10 cellular contexts compared by ENCODE assay signal in genomic region chr3:111621535-111621934, GRCh38. TPM values are rescaled to one million over a fixed set of nuclear protein-coding genes. Genes with fewer than 3 reads are reported as not detected.
A peak's percentile ranks its signal among the peaks of the same experiment; 100 is the strongest.
DNase-seq lines count a peak whose midpoint lies in the region; ATAC-seq and TF ChIP-seq lines count a peak whose summit lies in the region.
"Had no signal": no experiment of that assay in that cellular context is flagged by ENCODE, and none has a peak within 500 bp of the region (broad histone marks: within the 10 kb centered on the region; RNA-seq: fewer than 3 reads in every experiment).

No MANE protein-coding gene starts in this region.

- H4K20me1 ChIP-seq in Karpas-422 (ENCODE audit: insufficient read depth, low read depth, low read length) = no peaks in the 10 kb centered on the region

- H3K4me3 Mint-ChIP-seq in activated naive CD8-positive, alpha-beta T cell treated with anti-CD3 and anti-CD28 coated beads, Interleukin-2, amount 10 ng/mL, durations not matched to agents 7 days and 5 days = no peak overlapping the region
- H3K4me3 Mint-ChIP-seq in osteocyte (ENCODE audit: unreplicated experiment) = no peak overlapping the region
- H3K4me3 Mint-ChIP-seq: brain had no signal

- H2AFZ ChIP-seq in Karpas-422 (ENCODE audit: low read length) = no peak overlapping the region

- peak; percentile 59 for DNase-seq in activated CD4-positive, CD25-positive, alpha-beta regulatory T cell treated with anti-CD3 and anti-CD28 coated beads, Interleukin-2, amount 50 U/mL, for 72 hours
- DNase-seq in Karpas-422 (peak; percentile 64), osteocyte (ENCODE audit: extremely low spot score, unreplicated experiment) (no peak), HPDE6-E6E7 (ENCODE audit: extremely low spot score) (no peak), amniotic stem cell (lab: John Stamatoyannopoulos, UW) (no peak)
- DNase-seq in activated naive CD8-positive, alpha-beta T cell treated with anti-CD3 and anti-CD28 coated beads, Interleukin-2, amount 10 ng/mL, durations not matched to agents 7 days and 5 days = peak; percentile 42
- no peak for DNase-seq in effector CD4-positive, alpha-beta T cell

- H3K9me3 Mint-ChIP-seq in activated naive CD8-positive, alpha-beta T cell treated with anti-CD3 and anti-CD28 coated beads, Interleukin-2, amount 10 ng/mL, durations not matched to agents 7 days and 5 days = peaks cover 2% of the 10 kb centered on the region
- H3K9me3 Mint-ChIP-seq in osteocyte (ENCODE audit: unreplicated experiment) = no peaks in the 10 kb centered on the region

- peaks cover 20% of the 10 kb centered on the region for H3K4me1 Mint-ChIP-seq in activated naive CD8-positive, alpha-beta T cell treated with anti-CD3 and anti-CD28 coated beads, Interleukin-2, amount 10 ng/mL, durations not matched to agents 7 days and 5 days
- peaks cover 31% of the 10 kb centered on the region for H3K4me1 Mint-ChIP-seq in osteocyte (ENCODE audit: unreplicated experiment)
- H3K4me1 Mint-ChIP-seq: brain had no signal

- no peaks in the 10 kb centered on the region for H3K79me2 ChIP-seq in Karpas-422 (ENCODE audit: low read length)

- H3K4me1 ChIP-seq in Karpas-422 (ENCODE audit: low read length) = no peaks in the 10 kb centered on the region

- no peaks in the 10 kb centered on the region for H3K36me3 ChIP-seq in Karpas-422 (ENCODE audit: insufficient read depth, low read length)
- H3K36me3 ChIP-seq: SJSA1 had no signal

- no peak overlapping the region for H3K27ac ChIP-seq in Karpas-422 (ENCODE audit: low read length)
- H3K27ac ChIP-seq: SJSA1 had no signal

- H3K36me3 Mint-ChIP-seq in activated naive CD8-positive, alpha-beta T cell treated with anti-CD3 and anti-CD28 coated beads, Interleukin-2, amount 10 ng/mL, durations not matched to agents 7 days and 5 days = peaks cover 72% of the 10 kb centered on the region
- no peaks in the 10 kb centered on the region for H3K36me3 Mint-ChIP-seq in osteocyte (ENCODE audit: unreplicated experiment)
- H3K36me3 Mint-ChIP-seq: brain had no signal

- POLR2A ChIA-PET in activated naive CD8-positive, alpha-beta T cell treated with anti-CD3 and anti-CD28 coated beads, Interleukin-2, amount 10 ng/mL, durations not matched to agents 7 days and 5 days (lab: Charles Lee) = no interaction called here

- H3K4me3 ChIP-seq in Karpas-422 (ENCODE audit: low read length) = no peak overlapping the region
- H3K4me3 ChIP-seq: SJSA1 had no signal

- TF ChIP-seq CTCF in osteocyte (IDR thresholded peaks at IDR 0.05) = peak; percentile 37

- no peaks in the 10 kb centered on the region for H3K9me3 ChIP-seq in Karpas-422 (ENCODE audit: low read length)
- H3K9me3 ChIP-seq: SJSA1 had no signal

- H3K4me2 ChIP-seq in Karpas-422 (ENCODE audit: low read depth, low read length, poor library complexity, severe bottlenecking) = no peak overlapping the region

- no peak overlapping the region for H3K9ac ChIP-seq in Karpas-422 (ENCODE audit: low read length)

- no peaks in the 10 kb centered on the region for H3K9me2 ChIP-seq in Karpas-422 (replicated peaks; ENCODE audit: insufficient read depth, low read length)

- H3K27ac Mint-ChIP-seq in activated naive CD8-positive, alpha-beta T cell treated with anti-CD3 and anti-CD28 coated beads, Interleukin-2, amount 10 ng/mL, durations not matched to agents 7 days and 5 days = peak overlapping the region; percentile 30
- H3K27ac Mint-ChIP-seq in osteocyte (ENCODE audit: unreplicated experiment) = no peak overlapping the region
- H3K27ac Mint-ChIP-seq: brain had no signal

- H3K27me3 ChIP-seq in Karpas-422 (ENCODE audit: low read length) = no peaks in the 10 kb centered on the region
- H3K27me3 ChIP-seq: SJSA1 had no signal

- no peaks in the 10 kb centered on the region for H3K27me3 Mint-ChIP-seq in activated naive CD8-positive, alpha-beta T cell treated with anti-CD3 and anti-CD28 coated beads, Interleukin-2, amount 10 ng/mL, durations not matched to agents 7 days and 5 days
- no peaks in the 10 kb centered on the region for H3K27me3 Mint-ChIP-seq in osteocyte (ENCODE audit: unreplicated experiment)
- H3K27me3 Mint-ChIP-seq: brain had no signal

- no peak for ATAC-seq in activated CD4-positive, CD25-positive, alpha-beta regulatory T cell treated with anti-CD3 and anti-CD28 coated beads, Interleukin-2, amount 50 U/mL, for 24 hours
- ATAC-seq in activated naive CD8-positive, alpha-beta T cell treated with anti-CD3 and anti-CD28 coated beads, Interleukin-2, amount 10 ng/mL, durations not matched to agents 7 days and 5 days (ENCODE audit: low read depth) = no peak

RNA-seq across cellular contexts. Expression of gene ZBED2, which starts 26.4 kb away (rescaled TPM):
- total RNA-seq in Karpas-422 (2014; rRNA removed; shearing (Covaris generic); ENCODE audit: low replicate concordance) = not detected in 2 replicates
- 1 to 10 TPM; 1.9 TPM for total RNA-seq in activated naive CD8-positive, alpha-beta T cell treated with anti-CD3 and anti-CD28 coated beads, Interleukin-2, amount 10 ng/mL, durations not matched to agents 7 days and 5 days
- not detected in 2 replicates for total RNA-seq in osteocyte
- total RNA-seq: SJSA1 had no signal

RNA-seq across cellular contexts. Expression of gene PLCXD2, which starts 52.9 kb away (rescaled TPM):
- total RNA-seq in Karpas-422 (2014; rRNA removed; shearing (Covaris generic); ENCODE audit: low replicate concordance) = 3.0 and 4.5 TPM in 2 replicates
- total RNA-seq in activated naive CD8-positive, alpha-beta T cell treated with anti-CD3 and anti-CD28 coated beads, Interleukin-2, amount 10 ng/mL, durations not matched to agents 7 days and 5 days = 10 to 100 TPM; 15.3 TPM
- total RNA-seq in osteocyte = 0.91 and 1.6 TPM in 2 replicates

Comparison
In these comparisons a context has a peak if more than half of its experiments do, and no peak if none do; other contexts are left out.
1. DNase-seq: peak in activated CD4-positive, CD25-positive, alpha-beta regulatory T cell treated with anti-CD3 and anti-CD28 coated beads, Interleukin-2, amount 50 U/mL, for 72 hours (single experiment), Karpas-422 (single experiment) and activated naive CD8-positive, alpha-beta T cell treated with anti-CD3 and anti-CD28 coated beads, Interleukin-2, amount 10 ng/mL, durations not matched to agents 7 days and 5 days (single experiment); none in osteocyte (single experiment), HPDE6-E6E7 (single experiment), effector CD4-positive, alpha-beta T cell (single experiment) and amniotic stem cell (single experiment).